ENCODE assay signal across 8 cellular contexts in genomic region chr7:95246935-95247370, GRCh38.
DNase-seq lines count a peak whose midpoint lies in the region; TF ChIP-seq lines count a peak whose summit lies in the region.

No MANE protein-coding gene starts in this region.

- no peaks in the 10 kb centered on the region for H3K9me3 ChIP-seq in esophagus squamous epithelium

- in situ Hi-C loops in G401 (cut with HindIII; ENCODE audit: low sequenced_read_pairs): no loop called here

- TF ChIP-seq CTCF in esophagus squamous epithelium (IDR thresholded peaks at IDR 0.05): peak; percentile 27 to 64 (median 49)

- no peaks in the 10 kb centered on the region for H3K4me1 ChIP-seq in esophagus squamous epithelium

- H3K36me3 ChIP-seq in esophagus squamous epithelium: no peaks in the 10 kb centered on the region

- intact Hi-C loops in esophagus squamous epithelium (cut with DNase I): no loop called here

- H3K4me3 ChIP-seq in esophagus squamous epithelium: no peak overlapping the region

- WGBS in esophagus squamous epithelium, 2 donors: 0 to 2% methylated on average over 5 of the region's 5 CpGs

- TF ChIP-seq POLR2A in esophagus squamous epithelium (IDR thresholded peaks at IDR 0.05): no peak

- H3K27me3 ChIP-seq in esophagus squamous epithelium: no peaks in the 10 kb centered on the region

- DNase-seq in G401 (ENCODE audit: low spot score) (peak; percentile 83), H4 (ENCODE audit: low spot score) (peak; percentile 77), NCI-H1436 treated with DMSO at 0.1 percent for 48 hours (lab: John Stamatoyannopoulos, UW) (peak; percentile 49), SKM-1 (lab: John Stamatoyannopoulos, UW; ENCODE audit: unreplicated experiment) (peak; percentile 19), esophagus squamous epithelium (lab: John Stamatoyannopoulos, UW) (no peak), mucosa of gallbladder (ENCODE audit: low spot score) (peak; percentile 42), T-helper 9 cell (no peak)
- DNase-seq in activated CD8-positive, alpha-beta memory T cell treated with anti-CD3 and anti-CD28 coated beads for 24 hours: no peak

- H3K27ac ChIP-seq in esophagus squamous epithelium: no peak overlapping the region

Comparison
In these comparisons a context has a peak if more than half of its experiments do, and no peak if none do; other contexts are left out.
1. DNase-seq: peak in G401 (single experiment), H4 (single experiment), NCI-H1436 treated with DMSO at 0.1 percent for 48 hours (single experiment), SKM-1 (single experiment) and mucosa of gallbladder (single experiment); none in esophagus squamous epithelium (single experiment), T-helper 9 cell (single experiment) and activated CD8-positive, alpha-beta memory T cell treated with anti-CD3 and anti-CD28 coated beads for 24 hours (single experiment).